17 cellular contexts compared by ENCODE assay signal in the genomic region with DNA sequence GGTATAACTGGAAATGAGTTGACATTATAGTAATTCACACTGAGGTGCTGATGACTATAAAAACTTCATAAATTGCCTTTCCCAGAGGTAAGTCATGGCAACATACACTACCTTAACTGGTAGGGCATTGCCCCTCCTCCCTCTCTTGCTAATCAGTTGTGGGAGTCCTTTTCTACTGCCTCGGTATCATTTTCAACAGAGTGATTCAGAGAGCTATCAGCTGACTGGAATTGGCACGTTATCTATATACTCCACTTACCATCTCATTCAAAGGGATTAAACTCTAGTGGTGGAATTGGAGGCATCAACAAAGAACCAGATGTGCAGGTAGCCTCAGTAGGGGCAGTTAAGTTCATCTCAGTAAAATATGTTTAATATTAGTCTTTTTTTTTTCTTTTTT. TPM values are rescaled to one million over a fixed set of nuclear protein-coding genes. Genes with fewer than 3 reads are reported as not detected.
DNase-seq lines count a peak whose midpoint lies in the region; ATAC-seq and TF ChIP-seq lines count a peak whose summit lies in the region.
"Had no signal": no experiment of that assay in that cellular context is flagged by ENCODE, and none has a peak within 500 bp of the region (broad histone marks: within the 10 kb centered on the region; RNA-seq: fewer than 3 reads in every experiment).

No MANE protein-coding gene starts in this region.

- no peaks in the 10 kb centered on the region for H3K27me3 Mint-ChIP-seq in IgD-negative memory B cell
- H3K27me3 Mint-ChIP-seq in endodermal cell (ENCODE audit: insufficient read depth) = no peaks in the 10 kb centered on the region
- H3K27me3 Mint-ChIP-seq: CD8-positive, alpha-beta memory T cell had no signal

- H3K27me3 ChIP-seq in hepatocyte (no peaks in the 10 kb centered on the region), endodermal cell (ENCODE audit: control insufficient read depth, insufficient read depth, low read length, poor library complexity, severe bottlenecking) (no peaks in the 10 kb centered on the region)
- H3K27me3 ChIP-seq: neutrophil had no signal

- H3K79me2 ChIP-seq in hepatocyte = no peaks in the 10 kb centered on the region

- peak overlapping the region in 1 of 3 donors; percentile 92 for H3K27ac Mint-ChIP-seq in IgD-negative memory B cell
- H3K27ac Mint-ChIP-seq in endodermal cell = no peak overlapping the region
- H3K27ac Mint-ChIP-seq: activated CD8-positive, alpha-beta T cell treated with anti-CD3 and anti-CD28 coated beads, Interleukin-2, amount 10 ng/mL, durations not matched to agents 7 days and 5 days; CD8-positive, alpha-beta memory T cell had no signal

- no peaks in the 10 kb centered on the region for H3K4me1 ChIP-seq in hepatocyte (ENCODE audit: insufficient read depth)
- no peaks in the 10 kb centered on the region for H3K4me1 ChIP-seq in endodermal cell (ENCODE audit: control insufficient read depth, insufficient read depth, low read length)

- H3K9ac ChIP-seq in endodermal cell (ENCODE audit: extremely low read depth, low read length, poor library complexity, severe bottlenecking) = no peak overlapping the region

- DNase-seq in DMS53 (lab: John Stamatoyannopoulos, UW) (peak; percentile 46), DMS53 treated with DMSO at 0.1 percent for 48 hours (lab: John Stamatoyannopoulos, UW; ENCODE audit: unreplicated experiment) (no peak), OCI-M1 (lab: John Stamatoyannopoulos, UW) (peak; percentile 75), hepatocyte (ENCODE audit: low spot score) (peak; percentile 17), NCI-H748 treated with DMSO at 0.1 percent for 48 hours (lab: John Stamatoyannopoulos, UW) (no peak), endodermal cell (no peak)
- DNase-seq: 8988T; activated CD8-positive, alpha-beta T cell treated with anti-CD3 and anti-CD28 coated beads, Interleukin-2, amount 10 ng/mL, durations not matched to agents 7 days and 5 days; activated effector memory CD4-positive, alpha-beta T cell treated with anti-CD3 and anti-CD28 coated beads, Interleukin-2, amount 50 U/mL, for 16 hours; CD8-positive, alpha-beta memory T cell; H7; mammary epithelial cell; NCI-H69; SIG-M5 had no signal

- H3K9me3 ChIP-seq in hepatocyte (ENCODE audit: low read depth) (no peaks in the 10 kb centered on the region), endodermal cell (ENCODE audit: control insufficient read depth, low read length) (no peaks in the 10 kb centered on the region)
- H3K9me3 ChIP-seq: neutrophil had no signal

- H3K4me3 Mint-ChIP-seq in IgD-negative memory B cell = peak overlapping the region in 3 of 4 donors; percentile 67 to 89 (median 69)
- no peak overlapping the region for H3K4me3 Mint-ChIP-seq in endodermal cell
- H3K4me3 Mint-ChIP-seq: activated CD8-positive, alpha-beta T cell treated with anti-CD3 and anti-CD28 coated beads, Interleukin-2, amount 10 ng/mL, durations not matched to agents 7 days and 5 days had no signal

- no peak for ATAC-seq in HG03280 (IDR thresholded peaks at IDR 0.05; ENCODE audit: unreplicated experiment)
- ATAC-seq: activated CD8-positive, alpha-beta T cell treated with anti-CD3 and anti-CD28 coated beads, Interleukin-2, amount 10 ng/mL, durations not matched to agents 7 days and 5 days had no signal

- H3K36me3 ChIP-seq in hepatocyte (replicated peaks; ENCODE audit: insufficient read depth, low read depth) = no peaks in the 10 kb centered on the region
- H3K36me3 ChIP-seq in endodermal cell (ENCODE audit: control insufficient read depth, insufficient read depth, low read length) = no peaks in the 10 kb centered on the region
- H3K36me3 ChIP-seq: neutrophil had no signal

- H4K20me1 ChIP-seq in hepatocyte (ENCODE audit: insufficient read depth, poor library complexity, severe bottlenecking) = no peaks in the 10 kb centered on the region

- TF ChIP-seq CTCF in hepatocyte (IDR thresholded peaks at IDR 0.05; ENCODE audit: poor library complexity) (no peak), endodermal cell (conservative IDR thresholded peaks at IDR 0.05) (no peak)

- no peak overlapping the region for H3K4me2 ChIP-seq in hepatocyte

- no peak overlapping the region for H3K4me3 ChIP-seq in hepatocyte
- H3K4me3 ChIP-seq in endodermal cell (ENCODE audit: low read length) = no peak overlapping the region

- no peak overlapping the region for H2AFZ ChIP-seq in hepatocyte

- H3K27ac ChIP-seq in hepatocyte (no peak overlapping the region), endodermal cell (ENCODE audit: low read depth, low read length) (no peak overlapping the region)
- H3K27ac ChIP-seq: neutrophil had no signal

- H3K9me3 Mint-ChIP-seq in IgD-negative memory B cell (no peaks in the 10 kb centered on the region), endodermal cell (no peaks in the 10 kb centered on the region)
- H3K9me3 Mint-ChIP-seq: CD8-positive, alpha-beta memory T cell had no signal

- H3K4me1 Mint-ChIP-seq in IgD-negative memory B cell = peaks cover 43 to 47% (median 46%) of the 10 kb centered on the region in 3 donors
- H3K4me1 Mint-ChIP-seq in endodermal cell = no peaks in the 10 kb centered on the region

- WGBS in hepatocyte (ENCODE audit: low lambda C conversion rate, missing lambda C conversion rate) = 47% methylated on average over 2 of the region's 2 CpGs
- 95% methylated on average over 2 of the region's 2 CpGs; no CpG with 5 or more reads in 1 of the 2 experiments for WGBS in endodermal cell (ENCODE audit: insufficient coverage in 1 of 2, insufficient read length in 1 of 2), 2 experiments

- H3K9me2 ChIP-seq in hepatocyte (replicated peaks; ENCODE audit: insufficient read depth) = no peaks in the 10 kb centered on the region

- no peaks in the 10 kb centered on the region for H3K36me3 Mint-ChIP-seq in IgD-negative memory B cell
- H3K36me3 Mint-ChIP-seq in endodermal cell (ENCODE audit: low read depth) = no peaks in the 10 kb centered on the region
- H3K36me3 Mint-ChIP-seq: CD8-positive, alpha-beta memory T cell had no signal

RNA-seq across cellular contexts. Expression of a gene that starts 8.0 kb away (rescaled TPM):
- polyA plus RNA-seq in IgD-negative memory B cell (22.6 TPM), hepatocyte (21.0 and 21.9 TPM in 2 replicates)
- total RNA-seq in hepatocyte (32.6 and 38.1 TPM in 2 replicates), endodermal cell (10 to 100 TPM; 82.1 to 87.6 TPM)
- polyA plus RNA-seq in endodermal cell (2013, experiment 1 of 2) = 65.6 TPM
- 60.8 TPM for polyA plus RNA-seq in endodermal cell (2013, experiment 2 of 2)

Comparison
In these comparisons a context has a peak if more than half of its experiments do, and no peak if none do; other contexts are left out.
1. DNase-seq: peak in DMS53 (single experiment), OCI-M1 (single experiment) and hepatocyte (single experiment); none in DMS53 treated with DMSO at 0.1 percent for 48 hours (single experiment), NCI-H748 treated with DMSO at 0.1 percent for 48 hours (single experiment) and endodermal cell (single experiment).